18 cellular contexts compared by ENCODE assay signal in the genomic region with DNA sequence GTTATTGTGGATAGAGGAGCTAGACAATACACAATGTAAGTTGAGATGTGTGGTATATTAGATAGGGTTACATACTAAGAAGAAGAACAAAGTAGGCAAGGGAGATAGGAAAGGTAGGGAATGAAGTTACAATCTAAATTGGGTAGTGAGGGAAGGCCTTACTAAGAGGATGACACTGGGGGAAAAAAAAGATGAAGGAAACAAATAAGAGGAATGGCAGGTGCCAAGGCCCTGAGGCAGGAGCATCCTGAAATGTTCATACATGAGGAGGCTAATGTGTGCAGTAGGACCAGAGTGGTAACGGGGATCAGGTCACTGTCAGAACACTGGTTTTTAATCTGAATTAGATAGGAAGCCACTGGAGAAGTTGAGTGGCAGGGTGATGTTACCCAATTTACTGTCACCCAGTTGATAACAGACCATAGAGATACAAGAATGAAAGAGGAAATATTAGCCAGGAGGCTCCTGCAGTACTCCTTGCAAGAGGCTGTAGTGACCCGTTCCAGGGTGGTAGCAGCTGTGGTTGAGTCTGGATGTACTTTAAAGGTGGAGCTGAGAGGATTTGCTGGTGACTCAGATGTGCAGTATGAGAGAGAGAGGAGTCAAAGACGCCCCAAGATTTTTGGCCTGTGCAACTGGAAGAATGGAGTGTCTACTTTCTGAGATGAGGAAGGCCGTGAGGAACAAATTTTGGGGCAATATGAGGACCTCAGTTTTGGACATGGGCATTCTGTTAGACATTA. TPM values are rescaled to one million over a fixed set of nuclear protein-coding genes. Genes with fewer than 3 reads are reported as not detected.
A peak's percentile ranks its signal among the peaks of the same experiment; 100 is the strongest.
DNase-seq lines count a peak whose midpoint lies in the region; ATAC-seq and TF ChIP-seq lines count a peak whose summit lies in the region.
"Had no signal": no experiment of that assay in that cellular context is flagged by ENCODE, and none has a peak within 500 bp of the region (broad histone marks: within the 10 kb centered on the region; RNA-seq: fewer than 3 reads in every experiment).

No MANE protein-coding gene starts in this region.

- H3K36me3 ChIP-seq in MG63, result no peaks in the 10 kb centered on the region; the same call in 1 of the 2 replicates
- no peaks in the 10 kb centered on the region for H3K36me3 ChIP-seq in hepatocyte (replicated peaks; ENCODE audit: insufficient read depth, low read depth)

- no peak overlapping the region for H2AFZ ChIP-seq in hepatocyte

- TF ChIP-seq CTCF in hepatocyte (IDR thresholded peaks at IDR 0.05; ENCODE audit: poor library complexity), result no peak

- H3K79me2 ChIP-seq in hepatocyte, result no peaks in the 10 kb centered on the region

- H3K4me3 ChIP-seq in MG63 (no peak overlapping the region), hepatocyte (no peak overlapping the region)

- peaks cover 19% of the 10 kb centered on the region for H3K4me1 ChIP-seq in hepatocyte (ENCODE audit: insufficient read depth)

- WGBS in hepatocyte (ENCODE audit: low lambda C conversion rate, missing lambda C conversion rate), result 89% methylated on average over 4 of the region's 4 CpGs

- no peaks in the 10 kb centered on the region for H3K27me3 ChIP-seq in MG63
- no peaks in the 10 kb centered on the region for H3K27me3 ChIP-seq in hepatocyte

- peaks cover 13% of the 10 kb centered on the region for H3K9me3 ChIP-seq in MG63
- H3K9me3 ChIP-seq in hepatocyte (ENCODE audit: low read depth), result no peaks in the 10 kb centered on the region

- ATAC-seq in GM21360 (IDR thresholded peaks at IDR 0.05; ENCODE audit: unreplicated experiment) (no peak), HG03469 (IDR thresholded peaks at IDR 0.05; ENCODE audit: unreplicated experiment) (no peak)
- ATAC-seq: activated CD8-positive, alpha-beta T cell treated with anti-CD3 and anti-CD28 coated beads for 36 hours; T-helper 17 cell had no signal

- H3K4me2 ChIP-seq in hepatocyte, result peak overlapping the region; percentile 58
- H3K4me2 ChIP-seq: KMS-11 had no signal

- H3K9me2 ChIP-seq in hepatocyte (replicated peaks; ENCODE audit: insufficient read depth), result no peaks in the 10 kb centered on the region

- DNase-seq in AG08396 (ENCODE audit: low spot score), result peak; percentile 42
- DNase-seq in MG63, result peak; percentile 88
- peak; percentile 44 for DNase-seq in astrocyte of the hippocampus (ENCODE audit: low read depth, low spot score)
- DNase-seq in hepatocyte (ENCODE audit: low spot score), result no peak
- no peak for DNase-seq in NCI-H2171 treated with DMSO at 0.1 percent for 48 hours (lab: John Stamatoyannopoulos, UW)
- DNase-seq in NCI-H82 (lab: John Stamatoyannopoulos, UW), result no peak
- DNase-seq: activated CD8-positive, alpha-beta T cell treated with anti-CD3 and anti-CD28 coated beads for 36 hours; DMS 273 treated with DMSO at 0.1 percent for 48 hours; mesendoderm; NCI-H2171; T-helper 17 cell had no signal

- H3K27ac ChIP-seq in hepatocyte, result no peak overlapping the region
- H3K27ac ChIP-seq: KMS-11 had no signal

- no peaks in the 10 kb centered on the region for H4K20me1 ChIP-seq in hepatocyte (ENCODE audit: insufficient read depth, poor library complexity, severe bottlenecking)

RNA-seq across cellular contexts. Expression of a gene that starts 14.4 kb away (rescaled TPM):
- not detected in 2 replicates for total RNA-seq in MG63 (2014; rRNA removed; shearing (Covaris generic); ENCODE audit: low replicate concordance)
- total RNA-seq in hepatocyte, result not detected in 2 replicates
- not detected in 2 replicates for polyA plus RNA-seq in hepatocyte
- total RNA-seq: activated CD8-positive, alpha-beta T cell treated with anti-CD3 and anti-CD28 coated beads for 36 hours; epithelial cell of proximal tubule; osteocyte; T-helper 17 cell; urinary bladder had no signal
- polyA plus RNA-seq: AG04450, urinary bladder had no signal

Comparison
In these comparisons a context has a peak if more than half of its experiments do, and no peak if none do; other contexts are left out.
1. DNase-seq: peak in AG08396 (single experiment), MG63 (single experiment) and astrocyte of the hippocampus (single experiment); none in hepatocyte (single experiment), NCI-H2171 treated with DMSO at 0.1 percent for 48 hours (single experiment) and NCI-H82 (single experiment).